25 cellular contexts compared by ENCODE assay signal in the genomic region with DNA sequence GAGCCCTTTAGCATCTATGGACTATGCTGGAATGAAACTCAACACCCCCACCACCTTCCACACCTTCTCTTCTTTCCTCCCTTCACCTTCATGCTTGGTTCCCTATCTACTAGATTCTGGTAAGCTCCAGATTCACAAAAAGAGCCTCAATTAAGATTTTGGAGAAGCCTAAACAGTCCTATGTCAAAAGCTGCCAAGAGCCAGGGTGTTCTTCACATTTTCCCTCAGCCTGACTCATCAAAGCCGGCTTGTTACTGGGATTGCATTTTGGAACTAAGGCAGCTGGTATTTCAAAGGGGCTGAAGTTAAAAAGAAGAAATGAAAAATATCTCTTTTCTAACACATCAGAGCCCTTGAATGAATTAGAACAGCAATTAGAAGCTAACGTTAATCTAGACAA.
DNase-seq lines count a peak whose midpoint lies in the region; ATAC-seq and TF ChIP-seq lines count a peak whose summit lies in the region.
"Had no signal": no experiment of that assay in that cellular context is flagged by ENCODE, and none has a peak within 500 bp of the region (broad histone marks: within the 10 kb centered on the region; RNA-seq: fewer than 3 reads in every experiment).

No MANE protein-coding gene starts in this region.

- H3K4me3 Mint-ChIP-seq in HFFc6 = no peak overlapping the region
- H3K4me3 Mint-ChIP-seq: activated CD8-positive, alpha-beta T cell treated with anti-CD3 and anti-CD28 coated beads, Interleukin-2, amount 10 ng/mL, durations not matched to agents 7 days and 5 days; activated naive CD8-positive, alpha-beta T cell; CD14-positive monocyte; GM23338; nephron progenitor cell had no signal

- H3K27me3 Mint-ChIP-seq in HFFc6 (ENCODE audit: insufficient read depth) = peaks cover 3% of the 10 kb centered on the region

- no peaks in the 10 kb centered on the region for H3K36me3 Mint-ChIP-seq in HFFc6 (ENCODE audit: low read depth)
- H3K36me3 Mint-ChIP-seq: activated naive CD8-positive, alpha-beta T cell; CD14-positive monocyte had no signal

- H3K4me3 ChIP-seq in stomach = no peak overlapping the region
- H3K4me3 ChIP-seq: ascending aorta, gastrocnemius medialis, GM23338, pancreas had no signal

- peaks cover 0 to 4% (median 0%) of the 10 kb centered on the region in 4 donors for H3K4me1 ChIP-seq in stomach
- H3K4me1 ChIP-seq: gastrocnemius medialis, pancreas had no signal

- H3K27me3 ChIP-seq in stomach = no peaks in the 10 kb centered on the region
- H3K27me3 ChIP-seq: ascending aorta, gastrocnemius medialis, pancreas had no signal

- in situ Hi-C loops in GM13976 (cut with MboI; ENCODE audit: low sequenced_read_pairs, unreplicated experiment) = no loop called here

- TF ChIP-seq CTCF in HFFc6 (IDR thresholded peaks at IDR 0.05) (no peak), GM13976 (IDR thresholded peaks at IDR 0.05; ENCODE audit: borderline replicate concordance, control extremely low read depth, extremely low read depth, insufficient read depth, missing control alignments) (no peak), stomach (IDR thresholded peaks at IDR 0.05) (no peak)

- no peak for ATAC-seq in HG03097 (IDR thresholded peaks at IDR 0.05; ENCODE audit: low FRiP score, unreplicated experiment)
- ATAC-seq in HG03442 (IDR thresholded peaks at IDR 0.05; ENCODE audit: unreplicated experiment) = no peak
- ATAC-seq: activated CD8-positive, alpha-beta T cell treated with anti-CD3 and anti-CD28 coated beads, Interleukin-2, amount 10 ng/mL, durations not matched to agents 7 days and 5 days; gastrocnemius medialis; GM23338; left colon; Panc1; pancreas had no signal

- intact Hi-C loops in stomach (cut with DNase I; ENCODE audit: low total_unique reads) = no loop called here

- TF ChIP-seq POLR2A in stomach (IDR thresholded peaks at IDR 0.05) = no peak

- H3K4me1 Mint-ChIP-seq in HFFc6 (ENCODE audit: low read depth) = peaks cover 53% of the 10 kb centered on the region
- H3K4me1 Mint-ChIP-seq: CD14-positive monocyte, nephron progenitor cell had no signal

- 81 to 95% (median 92%) methylated on average over 2 of the region's 2 CpGs for WGBS in stomach, 5 donors

- no peaks in the 10 kb centered on the region for H3K9me3 ChIP-seq in stomach
- H3K9me3 ChIP-seq: ascending aorta, gastrocnemius medialis, pancreas had no signal

- peak overlapping the region; percentile 62 for H3K27ac Mint-ChIP-seq in HFFc6
- H3K27ac Mint-ChIP-seq: activated CD8-positive, alpha-beta T cell treated with anti-CD3 and anti-CD28 coated beads, Interleukin-2, amount 10 ng/mL, durations not matched to agents 7 days and 5 days; activated naive CD8-positive, alpha-beta T cell; CD14-positive monocyte; GM23338; nephron progenitor cell had no signal

- no peaks in the 10 kb centered on the region for H3K36me3 ChIP-seq in stomach
- H3K36me3 ChIP-seq: ascending aorta, gastrocnemius medialis, pancreas had no signal

- no peaks in the 10 kb centered on the region; the same call in 1 of the 2 replicates for H3K9me3 Mint-ChIP-seq in HFFc6

- DNase-seq in HFFc6 = peak; percentile 39
- DNase-seq in fibroblast of gingiva (ENCODE audit: low read depth) = peak; percentile 37
- DNase-seq in occipital lobe (lab: John Stamatoyannopoulos, UW) = peak; percentile 15
- no peak for DNase-seq in GM13976 (ENCODE audit: low spot score)
- DNase-seq in stomach = no peak
- DNase-seq: activated CD4-positive, CD25-positive, alpha-beta regulatory T cell treated with anti-CD3 and anti-CD28 coated beads, Interleukin-2, amount 50 U/mL, for 72 hours; activated CD8-positive, alpha-beta T cell treated with anti-CD3 and anti-CD28 coated beads, Interleukin-2, amount 10 ng/mL, durations not matched to agents 7 days and 5 days; gastrocnemius medialis; Karpas-422; left colon; NCI-H1436 treated with DMSO at 0.1 percent for 48 hours; NCI-H2107; NCI-H446; NCI-H748 treated with DMSO at 0.1 percent for 48 hours; nephron progenitor cell; pancreas; SHP77; stimulated activated naive CD4-positive, alpha-beta T cell had no signal

- TF ChIP-seq EP300 in stomach (IDR thresholded peaks at IDR 0.05) = no peak

- H3K27ac ChIP-seq in stomach = no peak overlapping the region
- H3K27ac ChIP-seq: ascending aorta, gastrocnemius medialis, pancreas had no signal

Comparison
In these comparisons a context has a peak if more than half of its experiments do, and no peak if none do; other contexts are left out.
1. DNase-seq: peak in HFFc6 (single experiment), fibroblast of gingiva (single experiment) and occipital lobe (single experiment); none in GM13976 (single experiment) and stomach (single experiment).